Comparison of ENCODE assay signal across 1 cellular context in the genomic region with DNA sequence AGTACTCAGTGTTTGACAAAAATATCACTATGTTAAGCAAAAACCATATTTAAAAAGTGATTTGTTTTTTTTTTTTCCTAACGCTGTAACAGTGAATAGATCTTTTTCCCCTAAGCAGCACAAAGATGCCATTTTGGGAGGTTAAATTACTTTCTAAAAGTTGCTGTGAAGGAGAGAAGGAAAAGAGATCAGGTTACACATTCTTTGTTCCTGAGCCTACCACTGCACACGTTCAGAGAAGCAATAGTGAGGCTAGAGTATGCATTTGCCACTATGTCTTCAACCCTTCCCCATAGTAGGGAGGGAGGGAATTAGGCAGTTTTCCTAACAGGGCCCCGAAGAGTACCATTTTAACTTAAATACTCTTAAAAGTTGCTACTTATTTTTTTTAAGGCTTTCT.
TF ChIP-seq lines count a peak whose summit lies in the region.

No MANE protein-coding gene starts in this region.

TF ChIP-seq in GM12878, 131 proteins besides CTCF, POLR2A, EP300 and RAD21 (continued from another document):
- no peak for TF ChIP-seq NKRF (conservative IDR thresholded peaks at IDR 0.05)
- no peak for TF ChIP-seq BCL11A (IDR thresholded peaks at IDR 0.05; ENCODE audit: low read depth, low read length)
- TF ChIP-seq TAF1 (IDR thresholded peaks at IDR 0.05; ENCODE audit: borderline replicate concordance, low read depth, low read length) = no peak
TF ChIP-seq in GM12878: peak in this region for 0.
